Comparison of ENCODE assay signal across 8 cellular contexts in the genomic region with DNA sequence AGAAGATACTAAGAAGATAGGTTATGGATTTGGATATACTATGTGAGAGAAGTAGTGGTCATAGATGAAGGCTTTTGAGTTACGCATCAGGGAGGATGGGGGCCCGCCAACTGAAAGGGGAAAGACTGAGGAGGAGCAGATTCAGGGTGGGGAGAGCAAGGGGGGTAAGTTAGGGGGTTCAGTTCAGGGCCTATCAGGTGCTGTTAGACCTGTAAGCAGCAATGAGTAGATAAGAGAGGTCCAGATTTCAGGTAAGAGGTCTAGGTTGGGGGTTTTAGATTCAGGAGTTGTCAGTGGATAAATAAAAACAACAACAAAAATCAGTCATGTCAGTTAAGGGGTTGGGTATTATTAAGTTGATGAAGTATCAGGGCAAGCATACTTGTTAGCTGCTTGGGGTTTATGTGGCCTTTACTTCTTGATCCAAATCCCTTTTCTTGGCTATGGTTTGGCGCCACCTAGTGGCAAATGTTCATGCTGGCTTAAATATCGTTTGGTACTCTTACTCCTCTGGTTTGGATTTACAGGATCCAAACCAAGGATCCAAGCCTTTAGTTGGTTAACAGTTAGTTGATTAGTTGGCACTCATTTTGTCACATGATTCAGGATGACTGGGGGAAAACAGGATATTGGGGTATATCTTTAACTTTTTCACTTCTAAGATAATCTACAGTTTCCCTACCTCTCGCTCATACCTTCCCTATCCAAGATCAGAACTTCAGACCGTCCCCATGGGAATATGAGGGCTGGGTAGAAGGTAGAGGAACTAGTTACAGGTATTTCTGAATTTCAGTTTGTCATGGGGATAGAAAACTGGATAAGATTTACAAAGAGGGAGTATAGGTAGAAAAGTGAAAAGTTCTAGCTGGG.
A peak's percentile ranks its signal among the peaks of the same experiment; 100 is the strongest.
DNase-seq lines count a peak whose midpoint lies in the region; ATAC-seq, FAIRE-seq and TF ChIP-seq lines count a peak whose summit lies in the region.

No MANE protein-coding gene starts in this region.

- H3K27me3 ChIP-seq in GM23338 (ENCODE audit: insufficient read depth) (no peaks in the 10 kb centered on the region), breast epithelium (no peaks in the 10 kb centered on the region)

- POLR2A ChIA-PET in WTC11 (lab: Charles Lee) = no interaction called here

- intact Hi-C loops in breast epithelium (cut with DNase I; ENCODE audit: low total_unique reads) = no loop called here

- TF ChIP-seq POLR2A in breast epithelium (IDR thresholded peaks at IDR 0.05) = no peak

- no peak overlapping the region for H3K4me2 ChIP-seq in GM23338

- no peaks in the 10 kb centered on the region for H3F3A ChIP-seq in GM23338 (replicated peaks; ENCODE audit: low read depth)

- CTCF ChIA-PET in WTC11 (lab: Charles Lee) = interaction anchor here (0.6 to 1.7 kb wide), 11 partner anchors 11 to 200 kb away, joined by 3 to 10 read pairs (median 4); a partner anchor contains a TSS

- no peak overlapping the region for H2AFZ ChIP-seq in GM23338

- peaks cover 4% of the 10 kb centered on the region; the same call in 1 of the 2 replicates for H3K79me2 ChIP-seq in GM23338 (replicated peaks; ENCODE audit: insufficient read depth)

- H3K4me1 ChIP-seq in GM23338 (ENCODE audit: insufficient read depth) = no peaks in the 10 kb centered on the region
- H3K4me1 ChIP-seq in breast epithelium = no peaks in the 10 kb centered on the region

- H3K36me3 Mint-ChIP-seq in GM23338 (ENCODE audit: low read depth) = peaks cover 13% of the 10 kb centered on the region
- peaks cover 34% of the 10 kb centered on the region for H3K36me3 Mint-ChIP-seq in WTC11

- H3K4me3 Mint-ChIP-seq in GM23338 (no peak overlapping the region), WTC11 (no peak overlapping the region)

- H3K4me1 Mint-ChIP-seq in GM23338 = peaks cover 6% of the 10 kb centered on the region; the same call in 2 of the 3 replicates
- peaks cover 11% of the 10 kb centered on the region for H3K4me1 Mint-ChIP-seq in WTC11

- peak; percentile 98 for FAIRE-seq in islet of Langerhans (lab: Jason Lieb, UNC)

- no peaks in the 10 kb centered on the region; the same call in 1 of the 2 replicates for H4K20me1 ChIP-seq in GM23338 (replicated peaks; ENCODE audit: insufficient read depth)

- H3K36me3 ChIP-seq in GM23338 (ENCODE audit: insufficient read depth) = peaks cover 13% of the 10 kb centered on the region; the same call in 1 of the 2 replicates
- H3K36me3 ChIP-seq in breast epithelium = peaks cover 4% of the 10 kb centered on the region

- H3K27ac Mint-ChIP-seq in GM23338 = no peak overlapping the region
- H3K27ac Mint-ChIP-seq in WTC11 = no peak overlapping the region; the same call in 1 of the 2 replicates

- H3K4me3 ChIP-seq in GM23338 (no peak overlapping the region), breast epithelium (no peak overlapping the region)

- peak; percentile 84 for TF ChIP-seq CTCF in AG09319 (IDR thresholded peaks at IDR 0.05; ENCODE audit: low read depth, low read length)
- peak; percentile 93 to 95 for TF ChIP-seq CTCF in GM23338 (conservative IDR thresholded peaks at IDR 0.05; ENCODE audit: low read depth in 2 of 2)
- peak; percentile 87 for TF ChIP-seq CTCF in WTC11 (IDR thresholded peaks at IDR 0.05)
- peak; percentile 67 to 83 (median 76) for TF ChIP-seq CTCF in breast epithelium (IDR thresholded peaks at IDR 0.05)

- H3K9me2 ChIP-seq in GM23338 (ENCODE audit: insufficient read depth) = no peaks in the 10 kb centered on the region

- H3K27ac ChIP-seq in GM23338 (ENCODE audit: low read depth) = no peak overlapping the region
- H3K27ac ChIP-seq in breast epithelium = no peak overlapping the region

- ATAC-seq in GM23338 (peak; percentile 95), WTC11 (peak; percentile 81), GM18520 (IDR thresholded peaks at IDR 0.05; ENCODE audit: unreplicated experiment) (no peak)

- H3K27me3 Mint-ChIP-seq in GM23338 (ENCODE audit: insufficient read depth, low read depth, poor library complexity) = peaks cover 4% of the 10 kb centered on the region
- no peaks in the 10 kb centered on the region for H3K27me3 Mint-ChIP-seq in WTC11 (ENCODE audit: low read depth)

- DNase-seq in AG09319 (ENCODE audit: extremely low read depth, low read depth) (peak; percentile 75), GM23338 (ENCODE audit: low spot score) (peak; percentile 95), NCI-H345 (lab: John Stamatoyannopoulos, UW) (peak; percentile 79), WTC11 (ENCODE audit: low spot score) (peak; percentile 85), breast epithelium (ENCODE audit: low spot score in 2 of 2) (peak; percentile 84 to 85)
- peak; percentile 70 to 76 for DNase-seq in stimulated activated CD4-positive, alpha-beta T cell treated with anti-CD3 and anti-CD28 coated beads, Interleukin-1b, Interleukin-23, amount 100 ng/mL, for 1 hour (ENCODE audit: low read depth in 2 of 2)

- H3K9me3 ChIP-seq in breast epithelium = no peaks in the 10 kb centered on the region

- H3K9me3 Mint-ChIP-seq in GM23338 (no peaks in the 10 kb centered on the region), WTC11 (no peaks in the 10 kb centered on the region)

TF ChIP-seq in GM23338, 12 proteins besides CTCF, POLR2A, EP300 and RAD21 (continues in another document):
- TF ChIP-seq POLR2AphosphoS5 (IDR thresholded peaks at IDR 0.05; ENCODE audit: low read depth) = no peak
- TF ChIP-seq STAT1 (IDR thresholded peaks at IDR 0.05; ENCODE audit: unreplicated experiment) = no peak
- no peak for TF ChIP-seq CREB1 (CRISPR knock-in tag; IDR thresholded peaks at IDR 0.05; ENCODE audit: low read depth)
- no peak for TF ChIP-seq EZH2phosphoT487 (IDR thresholded peaks at IDR 0.05; ENCODE audit: unreplicated experiment)
- no peak for TF ChIP-seq NANOG (IDR thresholded peaks at IDR 0.05; ENCODE audit: borderline replicate concordance)
- TF ChIP-seq JUNB (IDR thresholded peaks at IDR 0.05; ENCODE audit: unreplicated experiment) = no peak
- TF ChIP-seq, protein P1, sequence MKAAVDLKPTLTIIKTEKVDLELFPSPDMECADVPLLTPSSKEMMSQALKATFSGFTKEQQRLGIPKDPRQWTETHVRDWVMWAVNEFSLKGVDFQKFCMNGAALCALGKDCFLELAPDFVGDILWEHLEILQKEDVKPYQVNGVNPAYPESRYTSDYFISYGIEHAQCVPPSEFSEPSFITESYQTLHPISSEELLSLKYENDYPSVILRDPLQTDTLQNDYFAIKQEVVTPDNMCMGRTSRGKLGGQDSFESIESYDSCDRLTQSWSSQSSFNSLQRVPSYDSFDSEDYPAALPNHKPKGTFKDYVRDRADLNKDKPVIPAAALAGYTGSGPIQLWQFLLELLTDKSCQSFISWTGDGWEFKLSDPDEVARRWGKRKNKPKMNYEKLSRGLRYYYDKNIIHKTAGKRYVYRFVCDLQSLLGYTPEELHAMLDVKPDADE (IDR thresholded peaks at IDR 0.05) = no peak

TF ChIP-seq in WTC11, 78 proteins besides CTCF, POLR2A, EP300 and RAD21:
- TF ChIP-seq, protein P2, sequence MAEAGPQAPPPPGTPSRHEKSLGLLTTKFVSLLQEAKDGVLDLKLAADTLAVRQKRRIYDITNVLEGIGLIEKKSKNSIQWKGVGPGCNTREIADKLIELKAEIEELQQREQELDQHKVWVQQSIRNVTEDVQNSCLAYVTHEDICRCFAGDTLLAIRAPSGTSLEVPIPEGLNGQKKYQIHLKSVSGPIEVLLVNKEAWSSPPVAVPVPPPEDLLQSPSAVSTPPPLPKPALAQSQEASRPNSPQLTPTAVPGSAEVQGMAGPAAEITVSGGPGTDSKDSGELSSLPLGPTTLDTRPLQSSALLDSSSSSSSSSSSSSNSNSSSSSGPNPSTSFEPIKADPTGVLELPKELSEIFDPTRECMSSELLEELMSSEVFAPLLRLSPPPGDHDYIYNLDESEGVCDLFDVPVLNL (CRISPR knock-in tag; IDR thresholded peaks at IDR 0.05; ENCODE audit: borderline replicate concordance, low read depth) = no peak
- no peak for TF ChIP-seq EMX1 (CRISPR knock-in tag; IDR thresholded peaks at IDR 0.05)
- TF ChIP-seq RELA (CRISPR knock-in tag; IDR thresholded peaks at IDR 0.05; ENCODE audit: borderline replicate concordance) = no peak
- TF ChIP-seq, protein P3, sequence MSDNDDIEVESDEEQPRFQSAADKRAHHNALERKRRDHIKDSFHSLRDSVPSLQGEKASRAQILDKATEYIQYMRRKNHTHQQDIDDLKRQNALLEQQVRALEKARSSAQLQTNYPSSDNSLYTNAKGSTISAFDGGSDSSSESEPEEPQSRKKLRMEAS (CRISPR knock-in tag; IDR thresholded peaks at IDR 0.05) = no peak
- no peak for TF ChIP-seq NR2C2 (CRISPR knock-in tag; IDR thresholded peaks at IDR 0.05)
- TF ChIP-seq, protein P4, sequence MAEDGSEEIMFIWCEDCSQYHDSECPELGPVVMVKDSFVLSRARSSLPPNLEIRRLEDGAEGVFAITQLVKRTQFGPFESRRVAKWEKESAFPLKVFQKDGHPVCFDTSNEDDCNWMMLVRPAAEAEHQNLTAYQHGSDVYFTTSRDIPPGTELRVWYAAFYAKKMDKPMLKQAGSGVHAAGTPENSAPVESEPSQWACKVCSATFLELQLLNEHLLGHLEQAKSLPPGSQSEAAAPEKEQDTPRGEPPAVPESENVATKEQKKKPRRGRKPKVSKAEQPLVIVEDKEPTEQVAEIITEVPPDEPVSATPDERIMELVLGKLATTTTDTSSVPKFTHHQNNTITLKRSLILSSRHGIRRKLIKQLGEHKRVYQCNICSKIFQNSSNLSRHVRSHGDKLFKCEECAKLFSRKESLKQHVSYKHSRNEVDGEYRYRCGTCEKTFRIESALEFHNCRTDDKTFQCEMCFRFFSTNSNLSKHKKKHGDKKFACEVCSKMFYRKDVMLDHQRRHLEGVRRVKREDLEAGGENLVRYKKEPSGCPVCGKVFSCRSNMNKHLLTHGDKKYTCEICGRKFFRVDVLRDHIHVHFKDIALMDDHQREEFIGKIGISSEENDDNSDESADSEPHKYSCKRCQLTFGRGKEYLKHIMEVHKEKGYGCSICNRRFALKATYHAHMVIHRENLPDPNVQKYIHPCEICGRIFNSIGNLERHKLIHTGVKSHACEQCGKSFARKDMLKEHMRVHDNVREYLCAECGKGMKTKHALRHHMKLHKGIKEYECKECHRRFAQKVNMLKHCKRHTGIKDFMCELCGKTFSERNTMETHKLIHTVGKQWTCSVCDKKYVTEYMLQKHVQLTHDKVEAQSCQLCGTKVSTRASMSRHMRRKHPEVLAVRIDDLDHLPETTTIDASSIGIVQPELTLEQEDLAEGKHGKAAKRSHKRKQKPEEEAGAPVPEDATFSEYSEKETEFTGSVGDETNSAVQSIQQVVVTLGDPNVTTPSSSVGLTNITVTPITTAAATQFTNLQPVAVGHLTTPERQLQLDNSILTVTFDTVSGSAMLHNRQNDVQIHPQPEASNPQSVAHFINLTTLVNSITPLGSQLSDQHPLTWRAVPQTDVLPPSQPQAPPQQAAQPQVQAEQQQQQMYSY (CRISPR knock-in tag; IDR thresholded peaks at IDR 0.05) = no peak
- TF ChIP-seq, protein P5, sequence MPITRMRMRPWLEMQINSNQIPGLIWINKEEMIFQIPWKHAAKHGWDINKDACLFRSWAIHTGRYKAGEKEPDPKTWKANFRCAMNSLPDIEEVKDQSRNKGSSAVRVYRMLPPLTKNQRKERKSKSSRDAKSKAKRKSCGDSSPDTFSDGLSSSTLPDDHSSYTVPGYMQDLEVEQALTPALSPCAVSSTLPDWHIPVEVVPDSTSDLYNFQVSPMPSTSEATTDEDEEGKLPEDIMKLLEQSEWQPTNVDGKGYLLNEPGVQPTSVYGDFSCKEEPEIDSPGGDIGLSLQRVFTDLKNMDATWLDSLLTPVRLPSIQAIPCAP (CRISPR knock-in tag; IDR thresholded peaks at IDR 0.05) = no peak
